ENCODE assay signal across 18 cellular contexts in the genomic region with DNA sequence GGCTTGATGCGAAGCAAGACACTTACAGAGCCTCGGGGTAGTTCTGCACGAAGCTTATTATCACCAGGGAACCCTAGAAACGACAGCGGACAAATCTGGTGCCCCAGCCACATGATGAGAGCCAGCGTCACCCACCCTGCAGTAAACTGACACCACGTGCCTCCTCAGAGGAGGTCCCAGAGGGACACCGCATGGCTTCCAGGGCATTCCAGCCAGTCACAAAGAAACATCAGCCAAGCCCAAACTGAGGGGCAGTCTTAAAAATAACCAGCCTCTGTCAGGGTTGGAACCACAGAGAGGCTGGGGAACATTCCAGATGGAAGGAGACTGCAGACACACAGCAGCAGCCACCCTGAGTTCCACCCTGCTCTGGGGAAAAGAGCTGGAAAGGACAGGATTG. TPM values are rescaled to one million over a fixed set of nuclear protein-coding genes. Genes with fewer than 3 reads are reported as not detected.
"Had no signal": no experiment of that assay in that cellular context is flagged by ENCODE, and none has a peak within 500 bp of the region (broad histone marks: within the 10 kb centered on the region; RNA-seq: fewer than 3 reads in every experiment).

No MANE protein-coding gene starts in this region.

- H3K4me3 Mint-ChIP-seq: activated CD8-positive, alpha-beta memory T cell treated with anti-CD3 and anti-CD28 coated beads, Interleukin-2, amount 10 ng/mL, durations not matched to agents 7 days and 5 days; activated naive CD8-positive, alpha-beta T cell; activated T-cell treated with anti-CD3 and anti-CD28 coated beads, Interleukin-2, amount 50 U/mL, for 24 hours; naive thymus-derived CD8-positive, alpha-beta T cell had no signal

- H3K9me3 Mint-ChIP-seq: activated T-cell treated with anti-CD3 and anti-CD28 coated beads, Interleukin-2, amount 50 U/mL, for 24 hours; naive thymus-derived CD8-positive, alpha-beta T cell had no signal

- H3K79me2 ChIP-seq: hepatocyte had no signal

- H3K36me3 ChIP-seq: prostate gland, stomach had no signal

- H2AFZ ChIP-seq: hepatocyte had no signal

- H3K4me1 Mint-ChIP-seq: activated CD8-positive, alpha-beta memory T cell treated with anti-CD3 and anti-CD28 coated beads, Interleukin-2, amount 10 ng/mL, durations not matched to agents 7 days and 5 days had no signal

- H3K27me3 ChIP-seq: hepatocyte, stomach had no signal

- H3K4me1 ChIP-seq: prostate gland, stomach had no signal

- H3K36me3 Mint-ChIP-seq: activated CD8-positive, alpha-beta memory T cell treated with anti-CD3 and anti-CD28 coated beads, Interleukin-2, amount 10 ng/mL, durations not matched to agents 7 days and 5 days; activated naive CD8-positive, alpha-beta T cell; naive thymus-derived CD8-positive, alpha-beta T cell had no signal

- H3K27ac Mint-ChIP-seq: activated CD8-positive, alpha-beta memory T cell treated with anti-CD3 and anti-CD28 coated beads, Interleukin-2, amount 10 ng/mL, durations not matched to agents 7 days and 5 days; activated naive CD8-positive, alpha-beta T cell; activated T-cell treated with anti-CD3 and anti-CD28 coated beads, Interleukin-2, amount 50 U/mL, for 24 hours had no signal

- H3K4me2 ChIP-seq: hepatocyte had no signal

- FAIRE-seq: astrocyte, kidney had no signal

- H3K27me3 Mint-ChIP-seq: activated CD8-positive, alpha-beta memory T cell treated with anti-CD3 and anti-CD28 coated beads, Interleukin-2, amount 10 ng/mL, durations not matched to agents 7 days and 5 days; activated naive CD8-positive, alpha-beta T cell; activated T-cell treated with anti-CD3 and anti-CD28 coated beads, Interleukin-2, amount 50 U/mL, for 24 hours; naive thymus-derived CD8-positive, alpha-beta T cell had no signal

- H3K9me3 ChIP-seq: prostate gland had no signal

- H3K4me3 ChIP-seq: hepatocyte, prostate gland, stomach had no signal

- H3K27ac ChIP-seq: epithelial cell of prostate, hepatocyte, prostate gland, stomach had no signal

- DNase-seq: activated CD4-positive, alpha-beta T cell treated with anti-CD3 and anti-CD28 coated beads, Interleukin-2, amount 50 U/mL, for 4 hours; activated CD4-positive, CD25-positive, alpha-beta regulatory T cell treated with anti-CD3 and anti-CD28 coated beads, Interleukin-2, amount 50 U/mL, for 72 hours; activated CD8-positive, alpha-beta memory T cell treated with anti-CD3 and anti-CD28 coated beads, Interleukin-2, amount 10 ng/mL, durations not matched to agents 7 days and 5 days; activated gamma-delta T cell; activated T-cell treated with anti-CD3 and anti-CD28 coated beads, Interleukin-2, amount 50 U/mL, for 24 hours; cortex of kidney; effector CD8-positive, alpha-beta T cell; kidney; midbrain; SHP77 treated with DMSO at 0.1 percent for 48 hours; stomach had no signal

- ATAC-seq: activated CD8-positive, alpha-beta memory T cell treated with anti-CD3 and anti-CD28 coated beads, Interleukin-2, amount 10 ng/mL, durations not matched to agents 7 days and 5 days; naive thymus-derived CD8-positive, alpha-beta T cell had no signal

RNA-seq across cellular contexts. Expression of a gene that starts 36.6 kb away (rescaled TPM):
- total RNA-seq: activated CD8-positive, alpha-beta memory T cell treated with anti-CD3 and anti-CD28 coated beads, Interleukin-2, amount 10 ng/mL, durations not matched to agents 7 days and 5 days; naive thymus-derived CD8-positive, alpha-beta T cell; stomach; T-helper 2 cell treated with Interferon-gamma antibody and Interleukin-4, amounts not matched to agents 100 ng/mL and 5 ng/mL, for 36 hours had no signal
- polyA plus RNA-seq: naive thymus-derived CD8-positive, alpha-beta T cell had no signal

RNA-seq across cellular contexts. Expression of a gene that starts 57.9 kb away (rescaled TPM):
- total RNA-seq: activated CD8-positive, alpha-beta memory T cell treated with anti-CD3 and anti-CD28 coated beads, Interleukin-2, amount 10 ng/mL, durations not matched to agents 7 days and 5 days; astrocyte; naive thymus-derived CD8-positive, alpha-beta T cell; T-helper 2 cell treated with Interferon-gamma antibody and Interleukin-4, amounts not matched to agents 100 ng/mL and 5 ng/mL, for 36 hours had no signal
